In genomic region chr9:131121346-131121745, GRCh38 we compare ENCODE assay signal across 23 cellular contexts. TPM values are rescaled to one million over a fixed set of nuclear protein-coding genes. Genes with fewer than 3 reads are reported as not detected.
"Had no signal": no experiment of that assay in that cellular context is flagged by ENCODE, and none has a peak within 500 bp of the region (broad histone marks: within the 10 kb centered on the region; RNA-seq: fewer than 3 reads in every experiment).

No MANE protein-coding gene starts in this region.

- H3K27ac ChIP-seq: cardiac muscle cell had no signal

- FAIRE-seq: astrocyte, RCC 7860 had no signal

- H3K36me3 ChIP-seq: cardiac muscle cell had no signal

- H3K4me3 ChIP-seq: cardiac muscle cell had no signal

- ATAC-seq: activated T-helper 17 cell treated with anti-CD3 and anti-CD28 coated beads, Interleukin-2, amount 50 U/mL, for 72 hours; PC-3 had no signal

- H3K27me3 ChIP-seq: cardiac muscle cell had no signal

- DNase-seq: activated B cell treated with CpG ODN at 0.5 μM for 24 hours; activated CD4-positive, alpha-beta T cell treated with anti-CD3 and anti-CD28 coated beads for 1 hour; activated CD4-positive, alpha-beta T cell treated with anti-CD3 and anti-CD28 coated beads, Interleukin-2, amount 10 ng/mL, durations not matched to agents 24 days and 14 days; activated CD4-positive, alpha-beta T cell treated with anti-CD3 and anti-CD28 coated beads, Interleukin-2, amount 50 U/mL, for 48 hours; activated gamma-delta T cell; activated naive CD4-positive, alpha-beta T cell treated with anti-CD3 and anti-CD28 coated beads for 36 hours; activated T-cell treated with anti-CD3 and anti-CD28 coated beads for 4 hours; activated T-cell treated with anti-CD3 and anti-CD28 coated beads, Interleukin-2, amount 50 U/mL, for 48 hours; amygdala; KG1; NCI-H1048; NCI-H146; NCI-H187 treated with DMSO at 0.1 percent for 48 hours; NCI-H2081 treated with DMSO at 0.1 percent for 48 hours; NCI-H446; NCI-H524; PC-3; SHP77 treated with DMSO at 0.1 percent for 48 hours had no signal

RNA-seq across cellular contexts. Expression of gene AIF1L, which starts 25.0 kb away (rescaled TPM):
- total RNA-seq: activated B cell treated with CpG ODN at 0.5 μM for 24 hours, LHCN-M2 had no signal
